Comparison of ENCODE assay signal across 8 cellular contexts in the genomic region with DNA sequence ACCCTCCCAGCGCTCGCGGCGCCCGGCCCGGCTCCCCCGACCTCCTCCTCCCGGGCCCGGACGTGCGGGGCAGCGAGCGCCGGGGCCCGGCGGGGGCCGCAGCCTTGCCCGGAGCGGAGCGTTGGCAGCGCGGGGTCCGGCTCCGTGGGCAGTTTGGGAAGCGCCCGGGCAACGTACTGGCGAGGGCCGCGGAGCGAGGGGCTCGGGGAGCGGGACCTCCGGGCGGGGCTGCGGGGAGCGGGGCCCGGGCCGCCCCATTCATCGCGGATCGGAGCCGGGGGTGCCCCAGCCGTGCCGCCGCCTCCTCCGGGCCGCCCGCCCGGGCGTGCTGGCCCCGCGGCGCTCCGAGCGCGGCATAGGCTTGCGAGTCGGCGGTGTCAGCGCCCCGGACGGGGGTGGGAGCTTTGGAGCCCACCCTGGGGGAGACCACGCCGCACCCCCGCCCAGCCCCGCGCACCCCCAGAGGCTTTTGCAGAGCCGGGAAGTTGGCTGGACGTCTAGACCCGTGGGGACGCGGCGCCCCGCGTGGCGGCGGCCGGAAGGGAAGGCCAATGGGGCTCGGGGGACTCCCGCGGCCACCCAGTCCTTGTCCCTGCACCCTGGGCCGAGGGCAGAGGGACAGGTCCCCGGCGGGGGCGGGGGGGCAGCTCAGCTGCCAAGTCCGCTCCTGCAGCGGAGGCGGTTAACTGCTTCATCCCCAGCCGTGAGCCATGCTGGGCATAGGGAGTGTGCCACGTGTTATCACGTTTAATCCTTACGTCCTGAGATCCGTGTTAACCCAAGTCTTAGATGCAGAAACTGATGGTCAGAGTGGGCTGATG. TPM values are rescaled to one million over a fixed set of nuclear protein-coding genes. Genes with fewer than 3 reads are reported as not detected.
A peak's percentile ranks its signal among the peaks of the same experiment; 100 is the strongest.
DNase-seq lines count a peak whose midpoint lies in the region; ATAC-seq and TF ChIP-seq lines count a peak whose summit lies in the region.

No MANE protein-coding gene starts in this region.

- no peak overlapping the region for H3K27ac Mint-ChIP-seq in Calu3 (ENCODE audit: unreplicated experiment)

- TF ChIP-seq CTCF in Calu3 (IDR thresholded peaks at IDR 0.05; ENCODE audit: unreplicated experiment) (peak; percentile 65), Peyer's patch (IDR thresholded peaks at IDR 0.05) (peak in 4 of 6 experiments; percentile 29 to 44 (median 33)), foreskin fibroblast (IDR thresholded peaks at IDR 0.05; ENCODE audit: low read depth, low read length) (peak; percentile 66), ovary (IDR thresholded peaks at IDR 0.05) (peak; percentile 22 to 69 (median 64))

- peaks cover 14% of the 10 kb centered on the region for H3K27me3 Mint-ChIP-seq in Calu3 (ENCODE audit: unreplicated experiment)

- H3K36me3 Mint-ChIP-seq in Calu3 (ENCODE audit: insufficient read depth, unreplicated experiment) = no peaks in the 10 kb centered on the region

- CTCF ChIA-PET in Calu3 (lab: Charles Lee) = interaction anchor here (0.9 kb wide), 1 partner anchor 64 kb away, joined by 3 read pairs; no protein-coding TSS in a partner anchor

- H3K27ac ChIP-seq in Peyer's patch = no peak overlapping the region
- H3K27ac ChIP-seq in ovary = no peak overlapping the region

- BruUV-seq in Calu3 (replicated peaks; lab: Mats Ljungman, UMichigan) = no TSS peak

- TF ChIP-seq POLR2A in Peyer's patch (IDR thresholded peaks at IDR 0.05) = no peak
- no peak for TF ChIP-seq POLR2A in ovary (IDR thresholded peaks at IDR 0.05)

- no peaks in the 10 kb centered on the region for H3K9me3 ChIP-seq in Peyer's patch
- no peaks in the 10 kb centered on the region for H3K9me3 ChIP-seq in ovary

- 1 to 5% (median 1%) methylated on average over 19 to 94 of the region's 94 CpGs for WGBS in ovary, 3 donors

- H3K4me3 ChIP-seq in Peyer's patch = peak overlapping the region in 3 of 4 donors; percentile 38 to 44 (median 43)
- H3K4me3 ChIP-seq in foreskin fibroblast (ENCODE audit: low read depth in 1 of 2, low read length in 2 of 2) = peak overlapping the region; percentile 67 to 68
- H3K4me3 ChIP-seq in ovary = peak overlapping the region; percentile 39

- H3K4me1 ChIP-seq in Peyer's patch (peaks cover 0 to 12% (median 2%) of the 10 kb centered on the region in 4 donors), ovary (ENCODE audit: insufficient read depth) (peaks cover 19% of the 10 kb centered on the region)

- H3K36me3 ChIP-seq in Peyer's patch (no peaks in the 10 kb centered on the region), ovary (no peaks in the 10 kb centered on the region)

- H3K9me3 Mint-ChIP-seq in Calu3 (ENCODE audit: low read depth, unreplicated experiment) = no peaks in the 10 kb centered on the region

- intact Hi-C loops in Calu3 (cut with micrococcal nuclease; ENCODE audit: unreplicated experiment) (no loop called here), ovary (cut with DNase I) (loop anchor here in 1 of 4 donors (5.0 to 10.0 kb wide), 2 partner anchors 189 to 401 kb away; no protein-coding TSS in a partner anchor)

- DNase-seq in Calu3 (peak; percentile 67), Peyer's patch (peak in 1 of 3 donors; percentile 62), foreskin fibroblast (peak; percentile 51 to 82), ovary (peak; percentile 44 to 74 (median 71)), DMS53 (lab: John Stamatoyannopoulos, UW) (no peak), occipital lobe (lab: John Stamatoyannopoulos, UW) (no peak)

- H3K27me3 ChIP-seq in Peyer's patch (peaks cover 0 to 13% of the 10 kb centered on the region in 2 donors), ovary (no peaks in the 10 kb centered on the region)

- H3K4me3 Mint-ChIP-seq in Calu3 (ENCODE audit: low read depth, unreplicated experiment) = no peak overlapping the region

- peaks cover 10% of the 10 kb centered on the region for H3K4me1 Mint-ChIP-seq in Calu3 (ENCODE audit: low read depth, unreplicated experiment)

- TF ChIP-seq EP300 in ovary (IDR thresholded peaks at IDR 0.05) = no peak

- no peak for ATAC-seq in HG03280 (IDR thresholded peaks at IDR 0.05; ENCODE audit: unreplicated experiment)
- no peak for ATAC-seq in GM18907 (IDR thresholded peaks at IDR 0.05; ENCODE audit: unreplicated experiment)

RNA-seq across cellular contexts. Expression of gene ZNF469, which starts 0.9 kb away (rescaled TPM):
- total RNA-seq in Calu3 (2022) (0.24 and 0.50 TPM in 2 replicates), Peyer's patch (1 to 10 TPM in 1 of 4 donors, under 1 TPM in 3; 0.18 to 1.7 (median 0.64) TPM), ovary (10 to 100 TPM in 2 of 7 donors, 1 to 10 TPM in 5; 1.1 to 16.2 (median 7.5) TPM), occipital lobe (0.31 TPM)
- 1 to 10 TPM in 1 of 2 donors, under 1 TPM in 1; 0.52 to 3.0 TPM for polyA plus RNA-seq in ovary

Comparison
In these comparisons a context has a peak if more than half of its experiments do, and no peak if none do; other contexts are left out.
1. DNase-seq: peak in Calu3 (single experiment), foreskin fibroblast (2 of 2) and ovary (5 of 5); none in DMS53 (single experiment) and occipital lobe (single experiment).
2. Peak in every context shown above with its lines, with median percentiles within 50 percentile points of each other: CTCF ChIP-seq and H3K4me3 ChIP-seq.